8 cellular contexts compared by ENCODE assay signal in genomic region chr11:67354314-67355022, GRCh38. TPM values are rescaled to one million over a fixed set of nuclear protein-coding genes. Genes with fewer than 3 reads are reported as not detected.
DNase-seq lines count a peak whose midpoint lies in the region; ATAC-seq and TF ChIP-seq lines count a peak whose summit lies in the region.

No MANE protein-coding gene starts in this region.

- H3K4me1 ChIP-seq in DND-41 (ENCODE audit: insufficient read depth, low read length) = peaks cover 38% of the 10 kb centered on the region

- H3K9ac ChIP-seq in DND-41 (ENCODE audit: low read depth, low read length) = peak overlapping the region; percentile 73

- peak overlapping the region; percentile 83 for H3K27ac Mint-ChIP-seq in activated naive CD8-positive, alpha-beta T cell

- H3K9me3 Mint-ChIP-seq in activated naive CD8-positive, alpha-beta T cell (ENCODE audit: low read depth) = no peaks in the 10 kb centered on the region

- H2AFZ ChIP-seq in DND-41 (ENCODE audit: low read depth, low read length) = peak overlapping the region; percentile 83

- H3K27ac ChIP-seq in DND-41 (ENCODE audit: low read length) = peak overlapping the region; percentile 86

- no peaks in the 10 kb centered on the region for H4K20me1 ChIP-seq in DND-41 (ENCODE audit: insufficient read depth, low read length)

- peak overlapping the region; percentile 89 for H3K4me2 ChIP-seq in DND-41 (ENCODE audit: insufficient read depth, low read length)

- DNase-seq in DND-41 (no peak), HuH-7.5 (ENCODE audit: low spot score) (peak; percentile 99), cardiac septum (ENCODE audit: low spot score) (peak; percentile 82), renal cortical epithelial cell (ENCODE audit: low read depth) (peak; percentile 99), NCI-H2196 (lab: John Stamatoyannopoulos, UW; ENCODE audit: unreplicated experiment) (no peak)
- no peak for DNase-seq in activated effector memory CD4-positive, alpha-beta T cell treated with anti-CD3 and anti-CD28 coated beads, Interleukin-2, amount 50 U/mL, for 16 hours

- peak overlapping the region in 1 of 2 experiments; percentile 87; a peak in 1 of 4 replicates for H3K4me3 ChIP-seq in DND-41 (ENCODE audit: low read depth in 1 of 2, low read length in 2 of 2)

- no peaks in the 10 kb centered on the region for H3K27me3 ChIP-seq in DND-41 (ENCODE audit: insufficient read depth, low read length, poor library complexity)

- peaks cover 8% of the 10 kb centered on the region for H3K79me2 ChIP-seq in DND-41 (ENCODE audit: insufficient read depth, low read length)

- H3K27me3 Mint-ChIP-seq in activated naive CD8-positive, alpha-beta T cell = no peaks in the 10 kb centered on the region

- intact Hi-C loops in cardiac septum (cut with DNase I) = loop anchor here (1.0 to 5.0 kb wide), 2 partner anchors 20 to 153 kb away; partner anchors contain the start of genes CDK2AP2 and PITPNM1

- H3K36me3 ChIP-seq in DND-41 (ENCODE audit: insufficient read depth, low read length) = no peaks in the 10 kb centered on the region; the same call in 1 of the 2 replicates

- peak overlapping the region; percentile 82 for H3K4me3 Mint-ChIP-seq in activated naive CD8-positive, alpha-beta T cell

- peaks cover 45% of the 10 kb centered on the region for H3K4me1 Mint-ChIP-seq in activated naive CD8-positive, alpha-beta T cell (ENCODE audit: low read depth)

- ATAC-seq in DND-41 (ENCODE audit: insufficient read depth, low read depth) (no peak), GM18873 (IDR thresholded peaks at IDR 0.05; ENCODE audit: low FRiP score, unreplicated experiment) (no peak)

- no peaks in the 10 kb centered on the region for H3K36me3 Mint-ChIP-seq in activated naive CD8-positive, alpha-beta T cell

- no peaks in the 10 kb centered on the region for H3K9me3 ChIP-seq in DND-41 (ENCODE audit: insufficient read depth, low read length, severe bottlenecking)

- no peak for TF ChIP-seq CTCF in DND-41 (IDR thresholded peaks at IDR 0.05; ENCODE audit: borderline replicate concordance, extremely low read depth, low read length, poor library complexity, severe bottlenecking)

RNA-seq across cellular contexts. Expression of gene POLD4, which starts 1.1 kb away (rescaled TPM):
- total RNA-seq in cardiac septum (61.6 TPM), renal cortical epithelial cell (43.9 and 61.6 TPM in 2 replicates)

RNA-seq across cellular contexts. Expression of gene CLCF1, which starts 18.9 kb away (rescaled TPM):
- total RNA-seq in cardiac septum (4.0 TPM), renal cortical epithelial cell (13.9 and 22.7 TPM in 2 replicates)

RNA-seq across cellular contexts. Expression of gene RAD9A, which starts 37.3 kb away (rescaled TPM):
- total RNA-seq in cardiac septum = 4.8 TPM
- 5.9 and 8.9 TPM in 2 replicates for total RNA-seq in renal cortical epithelial cell

RNA-seq across cellular contexts. Expression of gene PPP1CA, which starts 47.2 kb away (rescaled TPM):
- 95.1 TPM for total RNA-seq in cardiac septum
- 171 and 306 TPM in 2 replicates for total RNA-seq in renal cortical epithelial cell

RNA-seq across cellular contexts. Expression of gene TBC1D10C, which starts 49.4 kb away (rescaled TPM):
- total RNA-seq in cardiac septum = 1.0 TPM
- not detected in 2 replicates for total RNA-seq in renal cortical epithelial cell

Comparison
In these comparisons a context has a peak if more than half of its experiments do, and no peak if none do; other contexts are left out.
1. DNase-seq: peak in HuH-7.5 (single experiment), cardiac septum (single experiment) and renal cortical epithelial cell (single experiment); none in DND-41 (single experiment), NCI-H2196 (single experiment) and activated effector memory CD4-positive, alpha-beta T cell treated with anti-CD3 and anti-CD28 coated beads, Interleukin-2, amount 50 U/mL, for 16 hours (single experiment).